8 cellular contexts compared by ENCODE assay signal in genomic region chr11:83827940-83828554, GRCh38.
DNase-seq lines count a peak whose midpoint lies in the region; ATAC-seq and TF ChIP-seq lines count a peak whose summit lies in the region.

No MANE protein-coding gene starts in this region.

- no peak overlapping the region for H3K4me3 ChIP-seq in testis

- H3K9me3 Mint-ChIP-seq in HFFc6 (no peaks in the 10 kb centered on the region), natural killer cell (no peaks in the 10 kb centered on the region)

- no peak for TF ChIP-seq POLR2A in testis (IDR thresholded peaks at IDR 0.05)

- no peaks in the 10 kb centered on the region for H3K9me3 ChIP-seq in testis

- intact Hi-C loops in testis (cut with DNase I; ENCODE audit: low total_unique reads), result loop anchor here (10.0 kb wide), 1 partner anchor 533 kb away; no protein-coding TSS in a partner anchor
- intact Hi-C loops in natural killer cell (cut with micrococcal nuclease), result no loop called here

- peak overlapping the region; percentile 89 for H3K4me3 Mint-ChIP-seq in HFFc6
- no peak overlapping the region for H3K4me3 Mint-ChIP-seq in natural killer cell

- H3K27ac Mint-ChIP-seq in HFFc6, result peak overlapping the region; percentile 88
- H3K27ac Mint-ChIP-seq in natural killer cell, result no peak overlapping the region

- H3K27ac ChIP-seq in VCaP (no peak overlapping the region), testis (no peak overlapping the region)

- H3K36me3 Mint-ChIP-seq in HFFc6 (ENCODE audit: low read depth) (no peaks in the 10 kb centered on the region), natural killer cell (no peaks in the 10 kb centered on the region)

- H3K27me3 ChIP-seq in testis, result no peaks in the 10 kb centered on the region

- H3K27me3 Mint-ChIP-seq in HFFc6 (ENCODE audit: insufficient read depth) (no peaks in the 10 kb centered on the region), natural killer cell (ENCODE audit: low read depth in 2 of 2) (no peaks in the 10 kb centered on the region)

- DNase-seq in NCI-H510A treated with DMSO at 0.1 percent for 48 hours (lab: John Stamatoyannopoulos, UW), result peak; percentile 18
- DNase-seq in NCI-H510A (lab: John Stamatoyannopoulos, UW), result no peak
- DNase-seq in HFFc6, result peak; percentile 42
- peak; percentile 15 for DNase-seq in NCI-H1048 (lab: John Stamatoyannopoulos, UW)
- DNase-seq in iPS-NIHi11 (ENCODE audit: low spot score), result peak; percentile 48
- no peak for DNase-seq in testis
- no peak for DNase-seq in natural killer cell

- ATAC-seq in natural killer cell, result no peak

- WGBS in testis, 2 donors, result 47 to 60% methylated on average over 5 of the region's 5 CpGs

- H3K4me1 ChIP-seq in testis, result no peaks in the 10 kb centered on the region

- H3K4me1 Mint-ChIP-seq in HFFc6 (ENCODE audit: low read depth) (peaks cover 52% of the 10 kb centered on the region), natural killer cell (no peaks in the 10 kb centered on the region)

- TF ChIP-seq CTCF in HFFc6 (IDR thresholded peaks at IDR 0.05) (peak; percentile 79), VCaP (conservative IDR thresholded peaks at IDR 0.05) (peak; percentile 83), testis (IDR thresholded peaks at IDR 0.05) (peak in 2 of 3 experiments; percentile 39 to 60), natural killer cell (IDR thresholded peaks at IDR 0.05) (no peak)

- H3K36me3 ChIP-seq in testis (ENCODE audit: low read depth, missing control alignments), result no peaks in the 10 kb centered on the region

Comparison
In these comparisons a context has a peak if more than half of its experiments do, and no peak if none do; other contexts are left out.
1. DNase-seq: peak in NCI-H510A treated with DMSO at 0.1 percent for 48 hours (single experiment), HFFc6 (single experiment), NCI-H1048 (single experiment) and iPS-NIHi11 (single experiment); none in NCI-H510A (single experiment), testis (single experiment) and natural killer cell (single experiment).